ENCODE assay signal across 9 cellular contexts in the genomic region with DNA sequence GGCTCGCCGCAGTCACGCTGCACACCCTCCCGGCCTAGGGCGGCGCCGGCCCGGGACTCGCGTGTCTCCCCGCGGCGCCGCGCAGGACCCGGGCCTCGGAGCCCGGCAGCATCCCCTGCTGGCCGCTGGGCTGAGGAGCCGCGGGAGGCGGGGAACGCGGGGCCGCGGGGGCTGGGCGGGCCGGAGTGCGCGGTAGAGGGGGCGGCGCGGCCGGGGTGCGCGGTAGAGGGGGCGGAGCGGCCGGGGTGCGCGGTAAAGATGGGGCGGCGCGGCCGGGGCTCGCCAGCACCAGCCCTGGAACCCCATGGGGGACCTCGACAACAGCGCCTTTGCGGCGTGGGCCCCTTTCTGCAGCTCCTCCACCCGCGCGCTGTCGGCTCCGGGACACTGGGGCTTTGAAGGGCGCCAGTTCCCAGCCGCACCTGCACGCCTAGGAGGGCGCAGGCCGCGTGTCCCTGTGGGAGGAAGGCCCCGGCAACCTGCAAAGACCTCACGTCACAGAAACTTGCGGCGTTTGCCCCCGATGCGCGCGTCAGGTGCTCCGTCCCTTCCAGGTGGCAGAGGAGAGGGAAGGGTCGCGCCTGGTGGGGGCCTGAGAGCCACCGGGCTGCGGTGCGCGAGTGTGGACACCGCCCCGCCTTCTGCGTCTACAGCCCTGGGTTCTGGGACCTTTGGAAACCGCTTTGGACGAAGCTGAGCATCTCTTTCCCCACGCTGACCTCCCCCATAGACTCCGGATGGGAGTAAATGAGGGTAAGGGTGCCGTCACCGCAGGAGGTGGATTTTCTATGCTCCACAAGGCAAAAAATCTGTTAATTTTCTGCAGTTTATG. TPM values are rescaled to one million over a fixed set of nuclear protein-coding genes. Genes with fewer than 3 reads are reported as not detected.
DNase-seq lines count a peak whose midpoint lies in the region; ATAC-seq and TF ChIP-seq lines count a peak whose summit lies in the region.
"Had no signal": no experiment of that assay in that cellular context is flagged by ENCODE, and none has a peak within 500 bp of the region (broad histone marks: within the 10 kb centered on the region; RNA-seq: fewer than 3 reads in every experiment).

No MANE protein-coding gene starts in this region.

- no peaks in the 10 kb centered on the region for H3K36me3 ChIP-seq in MG63
- H3K36me3 ChIP-seq in colonic mucosa, result no peaks in the 10 kb centered on the region
- H3K36me3 ChIP-seq in tibial artery, result no peaks in the 10 kb centered on the region

- intact Hi-C loops in colonic mucosa (cut with DNase I) (loop anchor here (10.0 kb wide), 1 partner anchor 1088 kb away; no protein-coding TSS in a partner anchor), tibial artery (cut with DNase I; ENCODE audit: low total_unique reads) (loop anchor here (5.0 kb wide), 1 partner anchor 1091 kb away; no protein-coding TSS in a partner anchor)

- H3K9me3 ChIP-seq in MG63, result no peaks in the 10 kb centered on the region
- H3K9me3 ChIP-seq in colonic mucosa, result no peaks in the 10 kb centered on the region
- H3K9me3 ChIP-seq in tibial artery, result no peaks in the 10 kb centered on the region

- peak overlapping the region in 1 of 2 donors; percentile 28 for H3K9ac ChIP-seq in colonic mucosa (ENCODE audit: low read depth in 2 of 2, low read length in 2 of 2)

- peak; percentile 34 for DNase-seq in NCI-H82 (lab: John Stamatoyannopoulos, UW)
- no peak for DNase-seq in NCI-H82 treated with DMSO at 0.1 percent for 48 hours (lab: John Stamatoyannopoulos, UW; ENCODE audit: unreplicated experiment)
- peak; percentile 28 for DNase-seq in MG63
- DNase-seq in colonic mucosa, result no peak
- DNase-seq in left lobe of liver (ENCODE audit: low spot score), result peak; percentile 77
- no peak for DNase-seq in tibial artery
- DNase-seq in activated effector memory CD4-positive, alpha-beta T cell treated with Interleukin-2 at 50 U/mL for 16 hours, result no peak
- DNase-seq in activated CD8-positive, alpha-beta memory T cell treated with anti-CD3 and anti-CD28 coated beads, Interleukin-2, amount 50 U/mL, for 4 hours, result no peak
- DNase-seq: DND-41 had no signal

- no peaks in the 10 kb centered on the region for H3K4me1 ChIP-seq in colonic mucosa
- H3K4me1 ChIP-seq in tibial artery, result peaks cover 0 to 20% (median 9%) of the 10 kb centered on the region in 4 donors

- no peak for TF ChIP-seq CTCF in colonic mucosa (IDR thresholded peaks at IDR 0.05)
- peak; percentile 44 to 53 for TF ChIP-seq CTCF in tibial artery (IDR thresholded peaks at IDR 0.05)

- ATAC-seq in left lobe of liver, result peak; percentile 94

- no peak overlapping the region for H3K4me3 ChIP-seq in MG63
- H3K4me3 ChIP-seq in colonic mucosa, result peak overlapping the region; percentile 20
- peak overlapping the region; percentile 38 to 58 for H3K4me3 ChIP-seq in tibial artery

- H3K27me3 ChIP-seq in MG63 (no peaks in the 10 kb centered on the region; the same call in 1 of the 2 replicates), colonic mucosa (peaks cover 13% of the 10 kb centered on the region), tibial artery (peaks cover 0 to 3% of the 10 kb centered on the region in 2 donors)

- H3K27ac ChIP-seq in colonic mucosa (no peak overlapping the region), tibial artery (no peak overlapping the region)

RNA-seq across cellular contexts. Expression of gene NSUN2, which starts 49.6 kb away (rescaled TPM):
- 74.4 and 90.4 TPM in 2 replicates for total RNA-seq in MG63 (2014; rRNA removed; shearing (Covaris generic); ENCODE audit: low replicate concordance)
- 10 to 100 TPM; 46.9 to 69.9 TPM for total RNA-seq in colonic mucosa
- total RNA-seq in left lobe of liver, result 26.4 TPM

RNA-seq across cellular contexts. Expression of gene SRD5A1, which starts 50.0 kb away (rescaled TPM):
- total RNA-seq in MG63 (2014; rRNA removed; shearing (Covaris generic); ENCODE audit: low replicate concordance), result 12.1 and 32.2 TPM in 2 replicates
- 10 to 100 TPM; 15.9 to 17.4 TPM for total RNA-seq in colonic mucosa
- 35.1 TPM for total RNA-seq in left lobe of liver

Comparison
In these comparisons a context has a peak if more than half of its experiments do, and no peak if none do; other contexts are left out.
1. DNase-seq: peak in NCI-H82 (single experiment), MG63 (single experiment) and left lobe of liver (single experiment); none in NCI-H82 treated with DMSO at 0.1 percent for 48 hours (single experiment), colonic mucosa (single experiment), tibial artery (0 of 2), activated effector memory CD4-positive, alpha-beta T cell treated with Interleukin-2 at 50 U/mL for 16 hours (single experiment) and activated CD8-positive, alpha-beta memory T cell treated with anti-CD3 and anti-CD28 coated beads, Interleukin-2, amount 50 U/mL, for 4 hours (single experiment).